10 cellular contexts compared by ENCODE assay signal in the genomic region with DNA sequence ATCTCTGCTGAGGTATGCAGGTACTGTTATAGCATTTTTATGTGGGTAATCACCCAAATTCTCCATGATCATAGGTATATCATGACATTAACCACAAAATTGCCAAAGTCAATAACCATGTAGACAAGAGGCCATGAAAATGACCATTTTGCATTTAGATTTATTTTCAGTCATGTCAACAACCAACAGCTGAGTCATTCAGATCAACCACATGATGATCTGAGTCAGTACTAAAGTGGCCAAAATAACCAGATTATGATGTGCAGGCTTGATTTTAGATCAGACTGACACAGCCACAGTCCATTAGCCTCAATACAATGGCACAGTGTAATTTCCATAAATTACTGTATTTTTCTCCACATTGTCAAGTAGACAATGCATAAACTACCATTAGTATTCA.
DNase-seq lines count a peak whose midpoint lies in the region; ATAC-seq, FAIRE-seq and TF ChIP-seq lines count a peak whose summit lies in the region.
"Had no signal": no experiment of that assay in that cellular context is flagged by ENCODE, and none has a peak within 500 bp of the region (broad histone marks: within the 10 kb centered on the region; RNA-seq: fewer than 3 reads in every experiment).

No MANE protein-coding gene starts in this region.

- no peak overlapping the region for H3K4me3 ChIP-seq in Karpas-422 (ENCODE audit: low read length)

- H3K27me3 ChIP-seq in Karpas-422 (ENCODE audit: low read length), result no peaks in the 10 kb centered on the region

- peak; percentile 94 for FAIRE-seq in islet of Langerhans (lab: Jason Lieb, UNC)
- FAIRE-seq: G401.6 had no signal

- ATAC-seq in GM18505 (IDR thresholded peaks at IDR 0.05; ENCODE audit: unreplicated experiment) (peak; percentile 89), GM21825 (IDR thresholded peaks at IDR 0.05; ENCODE audit: unreplicated experiment) (peak; percentile 81), HG03575 (IDR thresholded peaks at IDR 0.05; ENCODE audit: extremely low read depth, insufficient number of reproducible peaks, low FRiP score, unreplicated experiment) (peak; percentile 84), HG03457 (IDR thresholded peaks at IDR 0.05; ENCODE audit: unreplicated experiment) (no peak)

- DNase-seq in stimulated activated naive CD4-positive, alpha-beta T cell (lab: John Stamatoyannopoulos, UW), result no peak
- no peak for DNase-seq in stimulated activated CD8-positive, alpha-beta memory T cell treated with anti-CD3 and anti-CD28 coated beads, Interleukin-4, amount 100 ng/mL, for 48 hours
- no peak for DNase-seq in Karpas-422
- DNase-seq: activated CD4-positive, alpha-beta T cell treated with anti-CD3 and anti-CD28 coated beads, Interleukin-2, amount 10 ng/mL, durations not matched to agents 7 days and 5 days had no signal

- no peaks in the 10 kb centered on the region for H4K20me1 ChIP-seq in Karpas-422 (ENCODE audit: insufficient read depth, low read depth, low read length)

- H3K9me3 ChIP-seq in Karpas-422 (ENCODE audit: low read length), result no peaks in the 10 kb centered on the region

- H3K79me2 ChIP-seq in Karpas-422 (ENCODE audit: low read length), result no peaks in the 10 kb centered on the region

- no peaks in the 10 kb centered on the region for H3K9me2 ChIP-seq in Karpas-422 (replicated peaks; ENCODE audit: insufficient read depth, low read length)

- no peak overlapping the region for H2AFZ ChIP-seq in Karpas-422 (ENCODE audit: low read length)

- no peak overlapping the region for H3K9ac ChIP-seq in Karpas-422 (ENCODE audit: low read length)

- no peak overlapping the region for H3K27ac ChIP-seq in Karpas-422 (ENCODE audit: low read length)

- H3K4me2 ChIP-seq in Karpas-422 (ENCODE audit: low read depth, low read length, poor library complexity, severe bottlenecking), result no peak overlapping the region

- H3K36me3 ChIP-seq in Karpas-422 (ENCODE audit: insufficient read depth, low read length), result no peaks in the 10 kb centered on the region

- no peaks in the 10 kb centered on the region for H3K4me1 ChIP-seq in Karpas-422 (ENCODE audit: low read length)

- TF ChIP-seq POLR2A in GM18505 (IDR thresholded peaks at IDR 0.05; ENCODE audit: borderline replicate concordance, extremely low read depth, insufficient read depth, insufficient read length), result no peak
